Comparison of ENCODE assay signal across 10 cellular contexts in the genomic region with DNA sequence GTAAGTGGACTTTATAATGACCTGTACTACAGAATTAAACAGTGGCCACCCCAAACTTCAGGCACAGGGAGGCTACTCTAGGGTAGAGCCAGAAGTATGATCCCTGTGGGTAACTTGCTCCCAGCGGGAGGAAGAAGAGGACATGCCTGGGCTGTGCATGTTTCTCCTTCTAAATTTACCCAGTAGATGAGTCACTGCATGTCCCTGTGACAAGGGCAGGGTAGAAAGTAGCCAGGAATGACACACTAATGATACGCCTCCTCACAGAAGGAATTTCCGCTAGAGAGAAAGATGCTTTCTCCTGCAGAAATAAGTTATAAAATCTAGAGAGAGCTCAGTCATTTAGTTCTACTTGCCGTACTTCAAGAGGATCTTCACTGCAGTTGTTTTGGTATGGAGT. TPM values are rescaled to one million over a fixed set of nuclear protein-coding genes. Genes with fewer than 3 reads are reported as not detected.
DNase-seq lines count a peak whose midpoint lies in the region; ATAC-seq, FAIRE-seq and TF ChIP-seq lines count a peak whose summit lies in the region.
"Had no signal": no experiment of that assay in that cellular context is flagged by ENCODE, and none has a peak within 500 bp of the region (broad histone marks: within the 10 kb centered on the region; RNA-seq: fewer than 3 reads in every experiment).

No MANE protein-coding gene starts in this region.

- peaks cover 7% of the 10 kb centered on the region for H3K9me3 ChIP-seq in trophoblast cell (ENCODE audit: insufficient read depth, low read depth, low read length)
- H3K9me3 ChIP-seq: neutrophil had no signal

- H3K18ac ChIP-seq in trophoblast cell (ENCODE audit: low read length): no peak overlapping the region

- H2AFZ ChIP-seq in trophoblast cell (ENCODE audit: insufficient read depth, low read length, poor library complexity): no peak overlapping the region

- H3K27ac Mint-ChIP-seq in Calu3 (ENCODE audit: unreplicated experiment): no peak overlapping the region

- no peak overlapping the region for H2BK5ac ChIP-seq in trophoblast cell (ENCODE audit: low read depth, low read length, poor library complexity)

- H2BK12ac ChIP-seq in trophoblast cell (ENCODE audit: low read length): no peak overlapping the region

- peaks cover 12% of the 10 kb centered on the region for H3K4me1 Mint-ChIP-seq in Calu3 (ENCODE audit: low read depth, unreplicated experiment)

- CTCF ChIA-PET in Calu3 (lab: Charles Lee): no interaction called here

- no peaks in the 10 kb centered on the region for H3K79me2 ChIP-seq in trophoblast cell (ENCODE audit: control insufficient read depth, insufficient read depth, low read length, poor library complexity)

- no peak overlapping the region for H4K8ac ChIP-seq in trophoblast cell (ENCODE audit: low read depth, low read length)

- WGBS in trophoblast cell (ENCODE audit: extremely low coverage, insufficient coverage, insufficient read length): no CpG with 5 or more reads among the region's 4 CpGs

- no peak overlapping the region for H3K9ac ChIP-seq in trophoblast cell (ENCODE audit: low read length)

- peak; percentile 15 for DNase-seq in Calu3
- DNase-seq in fibroblast of the aortic adventitia (ENCODE audit: low read depth): peak; percentile 53
- peak; percentile 13 to 59 for DNase-seq in trophoblast cell
- DNase-seq in T-helper 9 cell: no peak
- no peak for DNase-seq in GM12892 (ENCODE audit: insufficient read length)
- DNase-seq: Kasumi-1 had no signal

- BruUV-seq in Calu3 (replicated peaks; lab: Mats Ljungman, UMichigan): no TSS peak

- no peak overlapping the region for H3K4ac ChIP-seq in trophoblast cell (ENCODE audit: low read depth, low read length)

- no peak overlapping the region for H4K91ac ChIP-seq in trophoblast cell (ENCODE audit: low read depth, low read length)

- no peak overlapping the region for H3K4me3 Mint-ChIP-seq in Calu3 (ENCODE audit: low read depth, unreplicated experiment)

- H3K14ac ChIP-seq in trophoblast cell (ENCODE audit: low read length): no peak overlapping the region

- H3K36me3 ChIP-seq in trophoblast cell (ENCODE audit: control insufficient read depth in 1 of 2, insufficient read depth in 2 of 2, low read length in 2 of 2): no peaks in the 10 kb centered on the region
- H3K36me3 ChIP-seq: neutrophil had no signal

- TF ChIP-seq POLR2A in GM12892 (IDR thresholded peaks at IDR 0.05; ENCODE audit: low read depth, low read length): no peak

- no peak for FAIRE-seq in GM12892 (lab: Jason Lieb, UNC)

- intact Hi-C loops in Calu3 (cut with micrococcal nuclease; ENCODE audit: unreplicated experiment): no loop called here

- no peak overlapping the region for H4K12ac ChIP-seq in trophoblast cell (ENCODE audit: low read depth, low read length)

- ATAC-seq in SK-N-SH treated with all-trans-retinoic acid at 6 μM for 48 hours: peak; percentile 92
- no peak for ATAC-seq in GM19328 (IDR thresholded peaks at IDR 0.05; ENCODE audit: unreplicated experiment)
- ATAC-seq in GM18868 (IDR thresholded peaks at IDR 0.05; ENCODE audit: unreplicated experiment): no peak

- no peak overlapping the region for H3K4me2 ChIP-seq in trophoblast cell (ENCODE audit: low read length)

- TF ChIP-seq CTCF in Calu3 (IDR thresholded peaks at IDR 0.05; ENCODE audit: unreplicated experiment): no peak
- no peak for TF ChIP-seq CTCF in fibroblast of the aortic adventitia (IDR thresholded peaks at IDR 0.05; ENCODE audit: insufficient read depth, low read length)

- no peaks in the 10 kb centered on the region for H3K27me3 Mint-ChIP-seq in Calu3 (ENCODE audit: unreplicated experiment)

- H3K4me3 ChIP-seq in fibroblast of the aortic adventitia (ENCODE audit: low read depth, low read length): no peak overlapping the region
- H3K4me3 ChIP-seq in trophoblast cell (ENCODE audit: low read depth, low read length): no peak overlapping the region

- no peak overlapping the region for H2BK120ac ChIP-seq in trophoblast cell (ENCODE audit: insufficient read depth, low read length, poor library complexity)

- no peaks in the 10 kb centered on the region for H3K9me3 Mint-ChIP-seq in Calu3 (ENCODE audit: low read depth, unreplicated experiment)

- H3K79me1 ChIP-seq in trophoblast cell (ENCODE audit: low read length): peaks cover 2% of the 10 kb centered on the region

- no peaks in the 10 kb centered on the region for H3K36me3 Mint-ChIP-seq in Calu3 (ENCODE audit: insufficient read depth, unreplicated experiment)

- H3K23ac ChIP-seq in trophoblast cell (ENCODE audit: low read length): no peak overlapping the region

- H2AK5ac ChIP-seq in trophoblast cell (ENCODE audit: low read length): no peak overlapping the region

- H3K27me3 ChIP-seq in trophoblast cell (ENCODE audit: insufficient read depth, low read length): no peaks in the 10 kb centered on the region
- H3K27me3 ChIP-seq: neutrophil had no signal

- H3K27ac ChIP-seq in trophoblast cell (ENCODE audit: low read depth, low read length): no peak overlapping the region
- H3K27ac ChIP-seq: neutrophil had no signal

- peaks cover 3 to 7% of the 10 kb centered on the region in 2 experiments for H3K4me1 ChIP-seq in trophoblast cell (ENCODE audit: control insufficient read depth in 1 of 2, insufficient read depth in 2 of 2, low read length in 2 of 2)

TF ChIP-seq in SK-N-SH treated with all-trans-retinoic acid at 6 μM for 48 hours, 23 proteins besides CTCF, POLR2A, EP300 and RAD21:
- no peak for TF ChIP-seq BACH2 (CRISPR knock-in tag; IDR thresholded peaks at IDR 0.05; ENCODE audit: borderline replicate concordance)
- TF ChIP-seq, protein P1, sequence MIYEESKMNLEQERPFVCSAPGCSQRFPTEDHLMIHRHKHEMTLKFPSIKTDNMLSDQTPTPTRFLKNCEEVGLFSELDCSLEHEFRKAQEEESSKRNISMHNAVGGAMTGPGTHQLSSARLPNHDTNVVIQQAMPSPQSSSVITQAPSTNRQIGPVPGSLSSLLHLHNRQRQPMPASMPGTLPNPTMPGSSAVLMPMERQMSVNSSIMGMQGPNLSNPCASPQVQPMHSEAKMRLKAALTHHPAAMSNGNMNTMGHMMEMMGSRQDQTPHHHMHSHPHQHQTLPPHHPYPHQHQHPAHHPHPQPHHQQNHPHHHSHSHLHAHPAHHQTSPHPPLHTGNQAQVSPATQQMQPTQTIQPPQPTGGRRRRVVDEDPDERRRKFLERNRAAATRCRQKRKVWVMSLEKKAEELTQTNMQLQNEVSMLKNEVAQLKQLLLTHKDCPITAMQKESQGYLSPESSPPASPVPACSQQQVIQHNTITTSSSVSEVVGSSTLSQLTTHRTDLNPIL (CRISPR knock-in tag; IDR thresholded peaks at IDR 0.05; ENCODE audit: low read depth): no peak
- TF ChIP-seq ZC3H10 (CRISPR knock-in tag; IDR thresholded peaks at IDR 0.05): no peak
- TF ChIP-seq ARNTL (CRISPR knock-in tag; IDR thresholded peaks at IDR 0.05; ENCODE audit: borderline replicate concordance, low read depth): no peak
- TF ChIP-seq TOX (CRISPR knock-in tag; IDR thresholded peaks at IDR 0.05; ENCODE audit: borderline replicate concordance): no peak
- TF ChIP-seq CSDC2 (CRISPR knock-in tag; IDR thresholded peaks at IDR 0.05): no peak
- TF ChIP-seq OSR1 (CRISPR knock-in tag; IDR thresholded peaks at IDR 0.05): no peak
- TF ChIP-seq PPARA (CRISPR knock-in tag; IDR thresholded peaks at IDR 0.05; ENCODE audit: borderline replicate concordance): no peak
- no peak for TF ChIP-seq ZNF70 (CRISPR knock-in tag; IDR thresholded peaks at IDR 0.05)
- no peak for TF ChIP-seq TCF4 (CRISPR knock-in tag; IDR thresholded peaks at IDR 0.05; ENCODE audit: borderline replicate concordance)
- no peak for TF ChIP-seq ZFP30 (CRISPR knock-in tag; IDR thresholded peaks at IDR 0.05)
- TF ChIP-seq SNAI2 (CRISPR knock-in tag; IDR thresholded peaks at IDR 0.05): no peak

RNA-seq across cellular contexts. Expression of a gene that starts 7.5 kb away (rescaled TPM):
- 10.5 and 10.9 TPM in 2 replicates for total RNA-seq in Calu3 (2022)
- total RNA-seq in fibroblast of the aortic adventitia (ENCODE audit: low replicate concordance): 7.8 and 11.5 TPM in 2 replicates
- polyA plus RNA-seq in trophoblast cell (2013): 5.2 and 5.8 TPM in 2 replicates
- 3.0 TPM for polyA plus RNA-seq in GM12892 (2012; ENCODE audit: missing spikeins)

Comparison
In these comparisons a context has a peak if more than half of its experiments do, and no peak if none do; other contexts are left out.
1. DNase-seq: peak in Calu3 (single experiment), fibroblast of the aortic adventitia (single experiment) and trophoblast cell (2 of 2); none in T-helper 9 cell (single experiment) and GM12892 (single experiment).